Comparison of ENCODE assay signal across 9 cellular contexts in the genomic region with DNA sequence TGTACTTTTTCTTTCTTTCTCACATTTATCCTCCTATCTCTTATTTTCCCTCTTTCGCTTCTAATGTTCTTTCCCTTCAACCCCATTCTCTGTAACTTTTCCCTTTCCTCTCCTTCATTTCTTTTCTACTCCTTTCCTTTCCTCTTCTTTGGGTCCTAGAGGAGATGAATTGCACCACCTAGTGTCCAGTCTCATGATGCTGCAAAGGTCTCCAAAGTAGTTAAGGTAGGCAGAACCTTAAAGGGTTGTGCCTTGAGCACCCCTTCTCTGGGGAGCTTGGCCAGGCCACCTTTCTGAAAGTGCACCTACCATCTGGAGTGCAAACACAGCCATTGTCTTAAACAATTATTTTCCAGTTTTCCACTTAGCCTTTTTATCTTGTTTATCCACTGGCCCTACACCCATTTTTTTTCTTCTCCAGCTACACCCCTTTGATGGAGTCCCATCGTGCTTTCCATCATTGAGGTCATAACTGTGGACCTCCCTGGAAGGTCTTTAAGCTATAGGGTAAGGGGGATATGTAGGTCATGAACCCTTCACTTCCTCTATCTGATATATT.
DNase-seq lines count a peak whose midpoint lies in the region; ATAC-seq and TF ChIP-seq lines count a peak whose summit lies in the region.
"Had no signal": no experiment of that assay in that cellular context is flagged by ENCODE, and none has a peak within 500 bp of the region (broad histone marks: within the 10 kb centered on the region; RNA-seq: fewer than 3 reads in every experiment).

No MANE protein-coding gene starts in this region.

- H3K9ac ChIP-seq in adipocyte (ENCODE audit: low read length): peak overlapping the region; percentile 50

- no peak for ATAC-seq in activated naive CD4-positive, alpha-beta T cell treated with anti-CD3 and anti-CD28 coated beads, Interleukin-2, amount 50 U/mL, for 72 hours
- ATAC-seq in HG03460 (IDR thresholded peaks at IDR 0.05; ENCODE audit: unreplicated experiment): no peak
- ATAC-seq in naive thymus-derived CD8-positive, alpha-beta T cell: no peak

- no peak overlapping the region for H3K27ac Mint-ChIP-seq in activated naive CD4-positive, alpha-beta T cell treated with anti-CD3 and anti-CD28 coated beads, Interleukin-2, amount 10 ng/mL, durations not matched to agents 7 days and 5 days
- H3K27ac Mint-ChIP-seq in activated naive CD4-positive, alpha-beta T cell treated with anti-CD3 and anti-CD28 coated beads, Interleukin-2, amount 50 U/mL, for 72 hours: no peak overlapping the region
- no peak overlapping the region for H3K27ac Mint-ChIP-seq in naive thymus-derived CD8-positive, alpha-beta T cell
- H3K27ac Mint-ChIP-seq: stimulated activated naive B cell treated with anti-CD40 and anti-IgM and Interleukin-4, amounts not matched to agents 10 μg/mL and 1 μg/mL and 100 μg/mL, for 72 hours had no signal

- H3K4me3 Mint-ChIP-seq in activated naive CD4-positive, alpha-beta T cell treated with anti-CD3 and anti-CD28 coated beads, Interleukin-2, amount 10 ng/mL, durations not matched to agents 7 days and 5 days: no peak overlapping the region
- H3K4me3 Mint-ChIP-seq in naive thymus-derived CD8-positive, alpha-beta T cell: no peak overlapping the region
- H3K4me3 Mint-ChIP-seq: stimulated activated naive B cell treated with anti-CD40 and anti-IgM and Interleukin-4, amounts not matched to agents 10 μg/mL and 1 μg/mL and 100 μg/mL, for 72 hours had no signal

- POLR2A ChIA-PET in naive thymus-derived CD8-positive, alpha-beta T cell (lab: Charles Lee): no interaction called here

- H3K36me3 Mint-ChIP-seq in activated naive CD4-positive, alpha-beta T cell treated with anti-CD3 and anti-CD28 coated beads, Interleukin-2, amount 10 ng/mL, durations not matched to agents 7 days and 5 days: no peaks in the 10 kb centered on the region
- H3K36me3 Mint-ChIP-seq in activated naive CD4-positive, alpha-beta T cell treated with anti-CD3 and anti-CD28 coated beads, Interleukin-2, amount 50 U/mL, for 72 hours: no peaks in the 10 kb centered on the region
- no peaks in the 10 kb centered on the region for H3K36me3 Mint-ChIP-seq in naive thymus-derived CD8-positive, alpha-beta T cell
- H3K36me3 Mint-ChIP-seq: stimulated activated naive B cell treated with anti-CD40 and anti-IgM and Interleukin-4, amounts not matched to agents 10 μg/mL and 1 μg/mL and 100 μg/mL, for 72 hours had no signal

- no peak for TF ChIP-seq POLR2A in testis (IDR thresholded peaks at IDR 0.05)

- CTCF ChIA-PET in activated naive CD4-positive, alpha-beta T cell treated with anti-CD3 and anti-CD28 coated beads, Interleukin-2, amount 10 ng/mL, durations not matched to agents 7 days and 5 days (lab: Charles Lee): interaction anchor here (0.9 to 3.5 kb wide), 3 partner anchors 9 to 251 kb away, joined by 3 to 13 read pairs (median 10); no protein-coding TSS in a partner anchor

- no peaks in the 10 kb centered on the region for H3K9me3 ChIP-seq in adipocyte (ENCODE audit: control insufficient read depth, low read length)
- no peaks in the 10 kb centered on the region for H3K9me3 ChIP-seq in testis

- H3K36me3 ChIP-seq in adipocyte (ENCODE audit: control insufficient read depth, insufficient read depth, low read length, severe bottlenecking) (no peaks in the 10 kb centered on the region), testis (ENCODE audit: low read depth, missing control alignments) (no peaks in the 10 kb centered on the region)

- H3K4me1 Mint-ChIP-seq in activated naive CD4-positive, alpha-beta T cell treated with anti-CD3 and anti-CD28 coated beads, Interleukin-2, amount 10 ng/mL, durations not matched to agents 7 days and 5 days: no peaks in the 10 kb centered on the region
- no peaks in the 10 kb centered on the region for H3K4me1 Mint-ChIP-seq in naive thymus-derived CD8-positive, alpha-beta T cell
- H3K4me1 Mint-ChIP-seq: stimulated activated naive B cell treated with anti-CD40 and anti-IgM and Interleukin-4, amounts not matched to agents 10 μg/mL and 1 μg/mL and 100 μg/mL, for 72 hours had no signal

- intact Hi-C loops in testis (cut with DNase I; ENCODE audit: low total_unique reads): loop anchor here (10.0 kb wide), 1 partner anchor 250 kb away; no protein-coding TSS in a partner anchor

- no peaks in the 10 kb centered on the region for H3K9me3 Mint-ChIP-seq in activated naive CD4-positive, alpha-beta T cell treated with anti-CD3 and anti-CD28 coated beads, Interleukin-2, amount 10 ng/mL, durations not matched to agents 7 days and 5 days
- H3K9me3 Mint-ChIP-seq in activated naive CD4-positive, alpha-beta T cell treated with anti-CD3 and anti-CD28 coated beads, Interleukin-2, amount 50 U/mL, for 72 hours: no peaks in the 10 kb centered on the region
- H3K9me3 Mint-ChIP-seq in naive thymus-derived CD8-positive, alpha-beta T cell: no peaks in the 10 kb centered on the region
- H3K9me3 Mint-ChIP-seq: stimulated activated naive B cell treated with anti-CD40 and anti-IgM and Interleukin-4, amounts not matched to agents 10 μg/mL and 1 μg/mL and 100 μg/mL, for 72 hours had no signal

- H3K4me3 ChIP-seq in adipocyte (ENCODE audit: low read length) (peak overlapping the region; percentile 55), testis (no peak overlapping the region)

- peak; percentile 23 for DNase-seq in activated naive CD4-positive, alpha-beta T cell treated with anti-CD3 and anti-CD28 coated beads, Interleukin-2, amount 10 ng/mL, durations not matched to agents 7 days and 5 days
- DNase-seq in activated naive CD4-positive, alpha-beta T cell treated with anti-CD3 and anti-CD28 coated beads, Interleukin-2, amount 50 U/mL, for 72 hours (ENCODE audit: low spot score in 2 of 2): no peak
- DNase-seq in NCI-H1105 (lab: John Stamatoyannopoulos, UW) (peak; percentile 35), adipocyte (ENCODE audit: low read depth) (peak; percentile 85), iPS DF 19.7 (ENCODE audit: low read depth, low spot score) (peak; percentile 33), testis (peak; percentile 67)
- DNase-seq in naive thymus-derived CD8-positive, alpha-beta T cell: no peak
- DNase-seq: stimulated activated naive B cell treated with anti-CD40 and anti-IgM and Interleukin-4, amounts not matched to agents 10 μg/mL and 1 μg/mL and 100 μg/mL, for 72 hours had no signal

- TF ChIP-seq CTCF in testis (IDR thresholded peaks at IDR 0.05): peak; percentile 37 to 55 (median 39)

- peaks cover 13% of the 10 kb centered on the region for H3K27me3 Mint-ChIP-seq in activated naive CD4-positive, alpha-beta T cell treated with anti-CD3 and anti-CD28 coated beads, Interleukin-2, amount 10 ng/mL, durations not matched to agents 7 days and 5 days
- H3K27me3 Mint-ChIP-seq in naive thymus-derived CD8-positive, alpha-beta T cell: peaks cover 5 to 22% (median 16%) of the 10 kb centered on the region in 5 donors

- H3K27me3 ChIP-seq in adipocyte (replicated peaks; ENCODE audit: control insufficient read depth, insufficient read depth, low read length): no peaks in the 10 kb centered on the region
- H3K27me3 ChIP-seq in testis: no peaks in the 10 kb centered on the region

- WGBS in testis, 2 donors: 60 to 63% methylated on average over 2 of the region's 2 CpGs

- H3K4me1 ChIP-seq in adipocyte (ENCODE audit: control insufficient read depth, insufficient read depth, low read length) (peaks cover 23% of the 10 kb centered on the region), testis (no peaks in the 10 kb centered on the region)

- H3K27ac ChIP-seq in testis: no peak overlapping the region

Comparison
In these comparisons a context has a peak if more than half of its experiments do, and no peak if none do; other contexts are left out.
1. DNase-seq: peak in activated naive CD4-positive, alpha-beta T cell treated with anti-CD3 and anti-CD28 coated beads, Interleukin-2, amount 10 ng/mL, durations not matched to agents 7 days and 5 days (single experiment), NCI-H1105 (single experiment), adipocyte (single experiment), iPS DF 19.7 (single experiment) and testis (single experiment); none in activated naive CD4-positive, alpha-beta T cell treated with anti-CD3 and anti-CD28 coated beads, Interleukin-2, amount 50 U/mL, for 72 hours (0 of 2) and naive thymus-derived CD8-positive, alpha-beta T cell (0 of 10).